16 cellular contexts compared by ENCODE assay signal in the genomic region with DNA sequence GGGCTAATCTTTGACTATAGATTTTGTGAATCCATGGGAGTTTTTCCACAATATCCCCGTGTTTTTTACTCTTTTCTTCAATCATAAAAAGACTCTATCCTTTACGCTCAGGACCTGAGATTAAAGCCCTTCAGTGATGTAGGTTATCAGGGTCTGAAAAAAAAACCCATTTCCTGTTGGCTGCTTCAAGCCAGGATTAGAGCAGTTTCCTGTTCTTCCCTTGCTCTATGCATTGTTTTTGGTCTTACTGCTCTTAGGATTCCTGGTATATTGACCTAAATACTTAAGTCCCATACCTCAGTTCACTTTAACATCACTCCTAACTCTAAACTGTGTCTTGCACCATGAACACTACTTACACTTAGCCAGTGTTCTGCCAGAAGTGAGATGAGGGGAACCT.
"Had no signal": no experiment of that assay in that cellular context is flagged by ENCODE, and none has a peak within 500 bp of the region (broad histone marks: within the 10 kb centered on the region; RNA-seq: fewer than 3 reads in every experiment).

No MANE protein-coding gene starts in this region.

- H3K4me1 Mint-ChIP-seq: activated CD4-positive, alpha-beta T cell treated with anti-CD3 and anti-CD28 coated beads, Interleukin-2, amount 10 ng/mL, durations not matched to agents 7 days and 5 days; stimulated activated naive CD8-positive, alpha-beta T cell treated with anti-CD3 and anti-CD28 coated beads, Interleukin-15, amount 100 ng/mL, for 72 hours; T-helper 17 cell had no signal

- H3K4me3 Mint-ChIP-seq: activated CD4-positive, alpha-beta T cell treated with anti-CD3 and anti-CD28 coated beads, Interleukin-2, amount 10 ng/mL, durations not matched to agents 7 days and 5 days; activated naive CD8-positive, alpha-beta T cell; activated T-cell treated with anti-CD3 and anti-CD28 coated beads, Interleukin-2, amount 50 U/mL, for 72 hours; stimulated activated naive CD8-positive, alpha-beta T cell treated with anti-CD3 and anti-CD28 coated beads, Interleukin-15, amount 100 ng/mL, for 72 hours; T-helper 17 cell had no signal

- H3K27me3 Mint-ChIP-seq: activated CD4-positive, alpha-beta T cell treated with anti-CD3 and anti-CD28 coated beads, Interleukin-2, amount 10 ng/mL, durations not matched to agents 7 days and 5 days; activated naive CD8-positive, alpha-beta T cell; stimulated activated naive CD8-positive, alpha-beta T cell treated with anti-CD3 and anti-CD28 coated beads, Interleukin-15, amount 100 ng/mL, for 72 hours; T-helper 17 cell had no signal

- H3K27me3 ChIP-seq: pancreas, sigmoid colon, spleen, testis, upper lobe of left lung had no signal

- H3K27ac Mint-ChIP-seq: activated CD4-positive, alpha-beta T cell treated with anti-CD3 and anti-CD28 coated beads, Interleukin-2, amount 10 ng/mL, durations not matched to agents 7 days and 5 days; activated naive CD8-positive, alpha-beta T cell; activated T-cell treated with anti-CD3 and anti-CD28 coated beads, Interleukin-2, amount 50 U/mL, for 72 hours; stimulated activated naive CD8-positive, alpha-beta T cell treated with anti-CD3 and anti-CD28 coated beads, Interleukin-15, amount 100 ng/mL, for 72 hours; T-helper 17 cell had no signal

- H3K9me3 Mint-ChIP-seq: activated CD4-positive, alpha-beta T cell treated with anti-CD3 and anti-CD28 coated beads, Interleukin-2, amount 10 ng/mL, durations not matched to agents 7 days and 5 days had no signal

- H3K36me3 Mint-ChIP-seq: activated naive CD8-positive, alpha-beta T cell had no signal

- H3K4me3 ChIP-seq: pancreas, sigmoid colon, spleen, testis, upper lobe of left lung had no signal

- H3K36me3 ChIP-seq: pancreas, sigmoid colon, spleen, upper lobe of left lung had no signal

- H3K9me3 ChIP-seq: pancreas, sigmoid colon, testis, upper lobe of left lung had no signal

- H3K27ac ChIP-seq: pancreas, sigmoid colon, spleen, testis, upper lobe of left lung had no signal

- ATAC-seq: activated T-cell treated with anti-CD3 and anti-CD28 coated beads, Interleukin-2, amount 50 U/mL, for 72 hours; pancreas; stimulated activated naive CD8-positive, alpha-beta T cell treated with anti-CD3 and anti-CD28 coated beads, Interleukin-15, amount 100 ng/mL, for 72 hours; T-helper 17 cell had no signal

- DNase-seq: activated CD4-positive, alpha-beta T cell treated with anti-CD3 and anti-CD28 coated beads, Interleukin-2, amount 10 ng/mL, durations not matched to agents 7 days and 5 days; activated CD8-positive, alpha-beta memory T cell treated with anti-CD3 and anti-CD28 coated beads, Interleukin-2, amount 50 U/mL, for 48 hours; activated gamma-delta T cell treated with Interleukin-2 at 50 U/mL for 16 hours; activated T-cell treated with anti-CD3 and anti-CD28 coated beads, Interleukin-2, amount 50 U/mL, for 72 hours; amniotic stem cell; foreskin fibroblast; hypothalamus; kidney glomerular epithelial cell; pancreas; sigmoid colon; spleen; stimulated activated naive CD8-positive, alpha-beta T cell treated with anti-CD3 and anti-CD28 coated beads, Interleukin-15, amount 100 ng/mL, for 72 hours; T-helper 17 cell; testis; upper lobe of left lung had no signal

- H3K4me1 ChIP-seq: pancreas, sigmoid colon, spleen, testis, upper lobe of left lung had no signal
